ENCODE assay signal across 31 cellular contexts in genomic region chr4:57640391-57641100, GRCh38.
"Had no signal": no experiment of that assay in that cellular context is flagged by ENCODE, and none has a peak within 500 bp of the region (broad histone marks: within the 10 kb centered on the region; RNA-seq: fewer than 3 reads in every experiment).

No MANE protein-coding gene starts in this region.

- H3K9me3 Mint-ChIP-seq: activated CD4-positive, alpha-beta memory T cell treated with anti-CD3 and anti-CD28 coated beads for 36 hours; activated CD4-positive, alpha-beta T cell treated with anti-CD3 and anti-CD28 coated beads, Interleukin-2, amount 10 ng/mL, durations not matched to agents 24 days and 14 days; activated naive CD4-positive, alpha-beta T cell treated with anti-CD3 and anti-CD28 coated beads for 36 hours; activated naive CD4-positive, alpha-beta T cell treated with anti-CD3 and anti-CD28 coated beads, Interleukin-2, amount 50 U/mL, for 72 hours; activated naive CD8-positive, alpha-beta T cell treated with anti-CD3 and anti-CD28 coated beads, Interleukin-2, amount 10 ng/mL, durations not matched to agents 7 days and 5 days; activated T-helper 1 cell treated with anti-CD3 and anti-CD28 coated beads, Interleukin-12 subunit alpha, Interleukin-12 subunit beta, Interleukin-2, Interleukin-4 antibody, amounts not matched to agents 30 ng/mL and 10 ng/mL and 1 ng/mL, durations not matched to agents 14 hours and 24 hours and 36 hours; activated T-helper 2 cell treated with anti-CD3 and anti-CD28 coated beads, Interferon-gamma antibody, Interleukin-2, Interleukin-4, amounts not matched to agents 10 μg/mL and 5 μg/mL and 100 μg/mL, durations not matched to agents 14 hours and 24 hours and 36 hours; T-helper 2 cell treated with Interferon-gamma antibody and Interleukin-4, amounts not matched to agents 5 μg/mL and 100 μg/mL, for 36 hours had no signal

- H3K4me3 Mint-ChIP-seq: activated CD4-positive, alpha-beta memory T cell treated with anti-CD3 and anti-CD28 coated beads for 36 hours; activated CD4-positive, alpha-beta T cell treated with anti-CD3 and anti-CD28 coated beads for 36 hours; activated CD4-positive, alpha-beta T cell treated with anti-CD3 and anti-CD28 coated beads, Interleukin-2, amount 10 ng/mL, durations not matched to agents 24 days and 14 days; activated CD8-positive, alpha-beta memory T cell treated with anti-CD3 and anti-CD28 coated beads, Interleukin-2, amount 10 ng/mL, durations not matched to agents 7 days and 5 days; activated CD8-positive, alpha-beta T cell treated with anti-CD3 and anti-CD28 coated beads, Interleukin-2, amount 10 ng/mL, durations not matched to agents 7 days and 5 days; activated naive CD4-positive, alpha-beta T cell treated with anti-CD3 and anti-CD28 coated beads for 36 hours; activated naive CD8-positive, alpha-beta T cell treated with anti-CD3 and anti-CD28 coated beads, Interleukin-2, amount 10 ng/mL, durations not matched to agents 7 days and 5 days; activated T-helper 1 cell treated with anti-CD3 and anti-CD28 coated beads, Interleukin-12 subunit alpha, Interleukin-12 subunit beta, Interleukin-2, Interleukin-4 antibody, amounts not matched to agents 30 ng/mL and 10 ng/mL and 1 ng/mL, durations not matched to agents 14 hours and 24 hours and 36 hours; central memory CD8-positive, alpha-beta T cell; T-helper 17 cell; T-helper 2 cell treated with Interferon-gamma antibody and Interleukin-4, amounts not matched to agents 5 μg/mL and 100 μg/mL, for 36 hours had no signal

- H3K36me3 Mint-ChIP-seq: activated CD4-positive, alpha-beta memory T cell treated with anti-CD3 and anti-CD28 coated beads for 36 hours; activated CD8-positive, alpha-beta memory T cell treated with anti-CD3 and anti-CD28 coated beads, Interleukin-2, amount 10 ng/mL, durations not matched to agents 7 days and 5 days; activated naive CD4-positive, alpha-beta T cell treated with anti-CD3 and anti-CD28 coated beads, Interleukin-2, amount 50 U/mL, for 72 hours; activated naive CD8-positive, alpha-beta T cell treated with anti-CD3 and anti-CD28 coated beads, Interleukin-2, amount 10 ng/mL, durations not matched to agents 7 days and 5 days had no signal

- H3K4me1 Mint-ChIP-seq: activated CD4-positive, alpha-beta T cell treated with anti-CD3 and anti-CD28 coated beads for 36 hours; activated CD4-positive, alpha-beta T cell treated with anti-CD3 and anti-CD28 coated beads, Interleukin-2, amount 10 ng/mL, durations not matched to agents 24 days and 14 days; activated CD8-positive, alpha-beta memory T cell treated with anti-CD3 and anti-CD28 coated beads, Interleukin-2, amount 10 ng/mL, durations not matched to agents 7 days and 5 days; activated naive CD8-positive, alpha-beta T cell treated with anti-CD3 and anti-CD28 coated beads, Interleukin-2, amount 10 ng/mL, durations not matched to agents 7 days and 5 days; central memory CD8-positive, alpha-beta T cell; T-helper 17 cell had no signal

- H3K9me3 ChIP-seq: esophagus squamous epithelium, gastroesophageal sphincter had no signal

- DNase-seq: activated CD4-positive, alpha-beta memory T cell treated with anti-CD3 and anti-CD28 coated beads for 36 hours; activated CD4-positive, alpha-beta T cell treated with anti-CD3 and anti-CD28 coated beads for 36 hours; activated CD4-positive, alpha-beta T cell treated with anti-CD3 and anti-CD28 coated beads, Interleukin-2, amount 10 ng/mL, durations not matched to agents 24 days and 14 days; activated CD4-positive, CD25-positive, alpha-beta regulatory T cell; activated CD4-positive, CD25-positive, alpha-beta regulatory T cell treated with anti-CD3 and anti-CD28 coated beads, Interleukin-2, amount 50 U/mL, for 72 hours; activated CD8-positive, alpha-beta memory T cell treated with anti-CD3 and anti-CD28 coated beads, Interleukin-2, amount 10 ng/mL, durations not matched to agents 7 days and 5 days; activated CD8-positive, alpha-beta memory T cell treated with anti-CD3 and anti-CD28 coated beads, Interleukin-2, amount 50 U/mL, for 4 hours; activated CD8-positive, alpha-beta T cell treated with anti-CD3 and anti-CD28 coated beads, Interleukin-2, amount 10 ng/mL, durations not matched to agents 7 days and 5 days; activated effector memory CD4-positive, alpha-beta T cell treated with anti-CD3 and anti-CD28 coated beads, Interleukin-2, amount 50 U/mL, for 16 hours; activated naive CD4-positive, alpha-beta T cell treated with anti-CD3 and anti-CD28 coated beads for 36 hours; activated naive CD8-positive, alpha-beta T cell treated with anti-CD3 and anti-CD28 coated beads, Interleukin-2, amount 10 ng/mL, durations not matched to agents 7 days and 5 days; activated T-cell treated with anti-CD3 and anti-CD28 coated beads, Interleukin-2, amount 50 U/mL, for 1 hour; activated T-cell treated with anti-CD3 and anti-CD28 coated beads, Interleukin-2, amount 50 U/mL, for 48 hours; brain microvascular endothelial cell; effector CD8-positive, alpha-beta T cell; esophagus squamous epithelium; foreskin melanocyte; T-helper 1 cell; T-helper 17 cell; T1000; WERI-Rb-1 had no signal

- H3K36me3 ChIP-seq: brain microvascular endothelial cell, esophagus squamous epithelium, gastroesophageal sphincter, WERI-Rb-1 had no signal

- H3K27me3 Mint-ChIP-seq: activated CD4-positive, alpha-beta memory T cell treated with anti-CD3 and anti-CD28 coated beads for 36 hours; activated CD4-positive, alpha-beta T cell treated with anti-CD3 and anti-CD28 coated beads for 36 hours; activated CD4-positive, alpha-beta T cell treated with anti-CD3 and anti-CD28 coated beads, Interleukin-2, amount 10 ng/mL, durations not matched to agents 24 days and 14 days; activated CD8-positive, alpha-beta memory T cell treated with anti-CD3 and anti-CD28 coated beads, Interleukin-2, amount 10 ng/mL, durations not matched to agents 7 days and 5 days; activated naive CD8-positive, alpha-beta T cell treated with anti-CD3 and anti-CD28 coated beads, Interleukin-2, amount 10 ng/mL, durations not matched to agents 7 days and 5 days; central memory CD8-positive, alpha-beta T cell; T-helper 17 cell had no signal

- FAIRE-seq: astrocyte, endometrium, endothelial cell of umbilical vein had no signal

- H3K4me1 ChIP-seq: esophagus squamous epithelium, gastroesophageal sphincter had no signal

- ATAC-seq: activated CD4-positive, alpha-beta T cell treated with anti-CD3 and anti-CD28 coated beads for 36 hours; activated CD8-positive, alpha-beta memory T cell treated with anti-CD3 and anti-CD28 coated beads, Interleukin-2, amount 10 ng/mL, durations not matched to agents 7 days and 5 days; activated CD8-positive, alpha-beta T cell treated with anti-CD3 and anti-CD28 coated beads, Interleukin-2, amount 10 ng/mL, durations not matched to agents 7 days and 5 days; activated naive CD4-positive, alpha-beta T cell treated with anti-CD3 and anti-CD28 coated beads, Interleukin-2, amount 50 U/mL, for 72 hours; gastroesophageal sphincter; T-helper 17 cell had no signal

- H3K27ac ChIP-seq: brain microvascular endothelial cell, epithelial cell of prostate, esophagus squamous epithelium, gastroesophageal sphincter, WERI-Rb-1 had no signal

- H3K27ac Mint-ChIP-seq: activated CD4-positive, alpha-beta memory T cell treated with anti-CD3 and anti-CD28 coated beads for 36 hours; activated CD4-positive, alpha-beta T cell treated with anti-CD3 and anti-CD28 coated beads for 36 hours; activated CD4-positive, alpha-beta T cell treated with anti-CD3 and anti-CD28 coated beads, Interleukin-2, amount 10 ng/mL, durations not matched to agents 24 days and 14 days; activated CD8-positive, alpha-beta memory T cell treated with anti-CD3 and anti-CD28 coated beads, Interleukin-2, amount 10 ng/mL, durations not matched to agents 7 days and 5 days; activated CD8-positive, alpha-beta T cell treated with anti-CD3 and anti-CD28 coated beads, Interleukin-2, amount 10 ng/mL, durations not matched to agents 7 days and 5 days; activated naive CD4-positive, alpha-beta T cell treated with anti-CD3 and anti-CD28 coated beads for 36 hours; activated naive CD4-positive, alpha-beta T cell treated with anti-CD3 and anti-CD28 coated beads, Interleukin-2, amount 50 U/mL, for 72 hours; activated naive CD8-positive, alpha-beta T cell treated with anti-CD3 and anti-CD28 coated beads, Interleukin-2, amount 10 ng/mL, durations not matched to agents 7 days and 5 days; activated T-helper 1 cell treated with anti-CD3 and anti-CD28 coated beads, Interleukin-12 subunit alpha, Interleukin-12 subunit beta, Interleukin-2, Interleukin-4 antibody, amounts not matched to agents 30 ng/mL and 10 ng/mL and 1 ng/mL, durations not matched to agents 14 hours and 24 hours and 36 hours; activated T-helper 2 cell treated with anti-CD3 and anti-CD28 coated beads, Interferon-gamma antibody, Interleukin-2, Interleukin-4, amounts not matched to agents 10 μg/mL and 5 μg/mL and 100 μg/mL, durations not matched to agents 14 hours and 24 hours and 36 hours; T-helper 17 cell; T-helper 2 cell treated with Interferon-gamma antibody and Interleukin-4, amounts not matched to agents 5 μg/mL and 100 μg/mL, for 36 hours had no signal

- H3K4me3 ChIP-seq: esophagus squamous epithelium, gastroesophageal sphincter had no signal

- H3K27me3 ChIP-seq: brain microvascular endothelial cell, esophagus squamous epithelium, gastroesophageal sphincter had no signal
